Comparison of ENCODE assay signal across 10 cellular contexts in the genomic region with DNA sequence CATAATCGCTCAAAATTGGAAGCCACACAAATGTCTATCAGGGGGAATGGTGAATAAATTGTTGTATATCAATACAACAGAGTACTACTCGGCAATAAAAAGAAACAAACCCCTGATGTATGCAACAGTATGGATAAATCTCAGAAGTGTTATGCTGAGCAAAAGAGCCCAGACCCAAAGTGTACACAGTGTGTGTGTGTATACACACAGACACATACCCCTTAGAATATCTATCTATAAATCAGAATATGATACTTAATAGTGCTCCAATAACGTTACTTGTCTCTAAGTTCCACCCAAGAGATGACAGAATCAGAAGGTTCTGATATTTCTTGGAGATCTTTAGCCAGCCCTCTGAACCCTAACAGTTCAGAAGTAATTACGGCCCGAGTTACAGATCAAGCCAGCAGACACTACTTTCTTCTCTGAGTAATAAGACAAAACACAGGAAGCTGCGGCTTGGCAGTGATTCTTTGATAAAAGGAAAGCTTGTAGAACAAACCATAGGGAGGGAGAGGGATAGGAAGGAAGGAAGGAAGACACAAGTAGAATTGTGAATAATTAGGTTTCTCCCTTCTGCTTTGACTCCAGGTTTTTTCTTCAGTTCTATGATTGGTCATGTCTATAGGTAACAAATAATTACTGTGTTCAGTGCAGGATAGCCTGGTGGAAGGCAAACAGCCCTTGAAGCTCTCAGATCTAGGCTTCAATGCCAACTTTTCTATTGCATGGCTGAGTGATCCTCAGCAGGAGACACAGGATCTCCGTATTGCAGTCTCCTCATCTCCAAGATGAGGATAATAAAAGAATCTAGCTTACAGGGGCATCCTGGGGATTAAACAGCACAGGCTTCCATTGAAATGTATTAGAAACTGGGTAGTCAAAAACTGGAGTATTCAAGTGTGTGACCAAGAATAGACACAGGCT.
DNase-seq lines count a peak whose midpoint lies in the region; ATAC-seq, FAIRE-seq and TF ChIP-seq lines count a peak whose summit lies in the region.
"Had no signal": no experiment of that assay in that cellular context is flagged by ENCODE, and none has a peak within 500 bp of the region (broad histone marks: within the 10 kb centered on the region; RNA-seq: fewer than 3 reads in every experiment).

No MANE protein-coding gene starts in this region.

- peak overlapping the region; percentile 88 for H2AFZ ChIP-seq in K562 (ENCODE audit: low read depth, low read length)

- intact Hi-C loops in K562 (cut with micrococcal nuclease) = loop anchor here (1.0 to 5.0 kb wide), 3 partner anchors 74 to 290 kb away; partner anchors contain the start of gene TEAD1
- intact Hi-C loops in naive thymus-derived CD4-positive, alpha-beta T cell (cut with micrococcal nuclease) = loop anchor here (1.0 to 5.0 kb wide), 7 partner anchors 11 to 296 kb away; no protein-coding TSS in a partner anchor

- H3K4me3 ChIP-seq in Jurkat, Clone E6-1 (ENCODE audit: low read length) = no peak overlapping the region
- H3K4me3 ChIP-seq in K562 = no peak overlapping the region
- no peak overlapping the region for H3K4me3 ChIP-seq in naive thymus-derived CD4-positive, alpha-beta T cell (ENCODE audit: low read length)

- peaks cover 0 to 4% (median 0%) of the 10 kb centered on the region in 11 donors for H3K9me3 Mint-ChIP-seq in naive thymus-derived CD4-positive, alpha-beta T cell

- no peak overlapping the region for H3K4me2 ChIP-seq in K562 (ENCODE audit: insufficient read depth, low read length)

- no peaks in the 10 kb centered on the region for H3K36me3 ChIP-seq in K562 (ENCODE audit: control insufficient read depth, insufficient read depth, low read length)
- no peaks in the 10 kb centered on the region for H3K36me3 ChIP-seq in naive thymus-derived CD4-positive, alpha-beta T cell (ENCODE audit: control insufficient read depth in 2 of 3, insufficient read depth in 3 of 3, low read length in 3 of 3)

- H3K27me3 ChIP-seq in K562 (ENCODE audit: control insufficient read depth in 2 of 2, insufficient read depth in 2 of 2, low read length in 2 of 2) = no peaks in the 10 kb centered on the region
- H3K27me3 ChIP-seq in naive thymus-derived CD4-positive, alpha-beta T cell (ENCODE audit: control insufficient read depth in 2 of 2, insufficient read depth in 2 of 2, low read length in 2 of 2) = no peaks in the 10 kb centered on the region

- no TSS peak for BruUV-seq in K562 (replicated peaks; lab: Mats Ljungman, UMichigan)

- H3K79me2 ChIP-seq in K562 (ENCODE audit: control insufficient read depth, insufficient read depth, low read length) = no peaks in the 10 kb centered on the region

- peak overlapping the region in 1 of 9 donors; percentile 32 for H3K27ac Mint-ChIP-seq in naive thymus-derived CD4-positive, alpha-beta T cell

- 28% methylated on average over 7 of the region's 7 CpGs for WGBS in K562 (ENCODE audit: insufficient coverage, low coverage, missing lambda C conversion rate)

- no peak overlapping the region for H3K27ac ChIP-seq in K562 (ENCODE audit: extremely low read depth, low read depth, low read length)
- no peak overlapping the region for H3K27ac ChIP-seq in naive thymus-derived CD4-positive, alpha-beta T cell (ENCODE audit: low read depth, low read length)

- in situ Hi-C loops in K562 (cut with MboI) = no loop called here

- H3K36me3 Mint-ChIP-seq in naive thymus-derived CD4-positive, alpha-beta T cell = no peaks in the 10 kb centered on the region

- TF ChIP-seq POLR2A in K562 (conservative IDR thresholded peaks at IDR 0.05) = no peak

- TF ChIP-seq RAD21 in K562 (CRISPR knock-in tag; conservative IDR thresholded peaks at IDR 0.05 in 1 of 2, IDR thresholded peaks at IDR 0.05 in 1 of 2) = no peak

- ATAC-seq in K562 (no peak; the same call in 1 of the 3 replicates), HG03378 (IDR thresholded peaks at IDR 0.05; ENCODE audit: unreplicated experiment) (no peak)
- ATAC-seq in naive thymus-derived CD4-positive, alpha-beta T cell = peak; percentile 29

- H4K20me1 ChIP-seq in K562 (replicated peaks; ENCODE audit: control insufficient read depth, insufficient read depth, low read length) = no peaks in the 10 kb centered on the region

- no peak for FAIRE-seq in K562 (lab: Jason Lieb, UNC)

- H3K9me1 ChIP-seq in K562 (ENCODE audit: control insufficient read depth, insufficient read depth, low read length) = no peaks in the 10 kb centered on the region

- peak; percentile 64 for DNase-seq in COLO829 (ENCODE audit: low spot score)
- peak; percentile 73 for DNase-seq in Jurkat, Clone E6-1 (ENCODE audit: low read depth, low spot score)
- peak in 1 of 4 experiments; percentile 18 for DNase-seq in K562 (ENCODE audit: extremely low read depth in 1 of 4, low spot score in 3 of 4)
- peak in 6 of 9 donors; percentile 18 to 41 (median 31) for DNase-seq in naive thymus-derived CD4-positive, alpha-beta T cell
- DNase-seq in 8988T = no peak
- DNase-seq in superior temporal gyrus (ENCODE audit: extremely low spot score) = no peak
- no peak for DNase-seq in NCI-H2227 (lab: John Stamatoyannopoulos, UW; ENCODE audit: unreplicated experiment)
- DNase-seq: COR-L47, NCI-H1105 had no signal

- CTCF ChIA-PET in K562 (lab: Yijun Ruan, JAX; ENCODE audit: low intra/inter-chr PET ratio) = interaction anchor here (0.7 kb wide), 1 partner anchor 216 kb away, joined by 3 read pairs; no protein-coding TSS in a partner anchor
- CTCF ChIA-PET in naive thymus-derived CD4-positive, alpha-beta T cell (lab: Charles Lee) = interaction anchor here (0.6 to 1.1 kb wide), 3 partner anchors 136 to 294 kb away, joined by 3 read pairs; no protein-coding TSS in a partner anchor

- no peaks in the 10 kb centered on the region for H3K9me3 ChIP-seq in K562 (replicated peaks; ENCODE audit: control insufficient read depth, insufficient read depth, low read depth, low read length)
- H3K9me3 ChIP-seq in naive thymus-derived CD4-positive, alpha-beta T cell (ENCODE audit: control insufficient read depth in 2 of 3, low read length in 3 of 3) = no peaks in the 10 kb centered on the region

- TF ChIP-seq CTCF in K562 (IDR thresholded peaks at IDR 0.05 in 2 of 3, conservative IDR thresholded peaks at IDR 0.05 in 1 of 3; ENCODE audit: insufficient read depth in 2 of 3, low read depth in 1 of 3, low read length in 3 of 3) = no peak

- no peak overlapping the region for H3K9ac ChIP-seq in K562 (ENCODE audit: insufficient read depth in 1 of 2, low read depth in 2 of 2, low read length in 2 of 2)

- peak overlapping the region in 8 of 10 donors; percentile 6 to 66 (median 45) for H3K4me3 Mint-ChIP-seq in naive thymus-derived CD4-positive, alpha-beta T cell

- peaks cover 4 to 19% of the 10 kb centered on the region in 2 experiments for H3K4me1 ChIP-seq in K562 (replicated peaks in 1 of 2; ENCODE audit: control insufficient read depth in 2 of 2, insufficient read depth in 2 of 2, low read length in 2 of 2)
- peaks cover 0 to 17% of the 10 kb centered on the region in 2 donors for H3K4me1 ChIP-seq in naive thymus-derived CD4-positive, alpha-beta T cell (ENCODE audit: control insufficient read depth in 2 of 2, insufficient read depth in 2 of 2, low read length in 2 of 2)

- no peak for TF ChIP-seq EP300 in K562 (IDR thresholded peaks at IDR 0.05; ENCODE audit: low read length)

- H3K4me1 Mint-ChIP-seq in naive thymus-derived CD4-positive, alpha-beta T cell = peaks cover 3 to 25% (median 18%) of the 10 kb centered on the region in 7 donors

- peaks cover 18 to 36% (median 23%) of the 10 kb centered on the region in 5 donors for H3K27me3 Mint-ChIP-seq in naive thymus-derived CD4-positive, alpha-beta T cell

- POLR2A ChIA-PET in K562 (lab: Yijun Ruan, JAX) = interaction anchor here (1.3 to 1.5 kb wide), 3 partner anchors 11 to 13 kb away, joined by 4 to 7 read pairs (median 4); no protein-coding TSS in a partner anchor
- POLR2A ChIA-PET in naive thymus-derived CD4-positive, alpha-beta T cell (lab: Charles Lee) = interaction anchor here (1.5 kb wide), 1 partner anchor 11 kb away, joined by 6 read pairs; no protein-coding TSS in a partner anchor

TF ChIP-seq in K562, 482 proteins besides CTCF, POLR2A, EP300 and RAD21 (continues in another document):
- TF ChIP-seq TCFL5 (CRISPR knock-in tag; conservative IDR thresholded peaks at IDR 0.05) (no peak), BDP1 (IDR thresholded peaks at IDR 0.05; ENCODE audit: insufficient read depth, insufficient read length) (no peak), C11orf30 (IDR thresholded peaks at IDR 0.05; ENCODE audit: low read depth) (no peak), HDAC3 (IDR thresholded peaks at IDR 0.05; ENCODE audit: borderline replicate concordance, partially characterized antibody) (no peak), ETV1 (tag; conservative IDR thresholded peaks at IDR 0.05; ENCODE audit: low read depth) (peak; percentile 83), ERF (CRISPR knock-in tag; IDR thresholded peaks at IDR 0.05) (no peak), CREM (IDR thresholded peaks at IDR 0.05; ENCODE audit: low read depth) (no peak), KAT8 (IDR thresholded peaks at IDR 0.05; ENCODE audit: low read depth) (no peak)

Comparison
In these comparisons a context has a peak if more than half of its experiments do, and no peak if none do; other contexts are left out.
1. DNase-seq: peak in COLO829 (single experiment), Jurkat, Clone E6-1 (single experiment) and naive thymus-derived CD4-positive, alpha-beta T cell (6 of 9); none in 8988T (single experiment), superior temporal gyrus (single experiment) and NCI-H2227 (single experiment).